In genomic region chr2:40546792-40547191, GRCh38 we compare ENCODE assay signal across 18 cellular contexts.
"Had no signal": no experiment of that assay in that cellular context is flagged by ENCODE, and none has a peak within 500 bp of the region (broad histone marks: within the 10 kb centered on the region; RNA-seq: fewer than 3 reads in every experiment).

No MANE protein-coding gene starts in this region.

- DNase-seq: cerebellar nuclear complex; colonic mucosa; effector CD4-positive, alpha-beta T cell; heart right ventricle; islet precursor cell; left ventricle myocardium inferior; lower lobe of right lung; midbrain; nephron progenitor cell; psoas muscle; stimulated activated CD4-positive, alpha-beta T cell treated with anti-CD3 and anti-CD28 coated beads, Interleukin-2, amount 100 ng/mL, for 24 hours; stimulated activated CD4-positive, alpha-beta T cell treated with anti-CD3 and anti-CD28 coated beads, Interleukin-4, amount 100 ng/mL, for 4 hours; stimulated activated naive B cell treated with anti-CD40 and anti-IgM and Interleukin-4, amounts not matched to agents 10 μg/mL and 1 μg/mL and 100 μg/mL, for 72 hours; stimulated activated naive CD8-positive, alpha-beta T cell treated with anti-CD3 and anti-CD28 coated beads, Interleukin-15, amount 100 ng/mL, for 72 hours; testis had no signal

- H3K4me1 Mint-ChIP-seq: memory B cell; stimulated activated naive B cell treated with anti-CD40 and anti-IgM and Interleukin-4, amounts not matched to agents 10 μg/mL and 1 μg/mL and 100 μg/mL, for 72 hours; stimulated activated naive CD8-positive, alpha-beta T cell treated with anti-CD3 and anti-CD28 coated beads, Interleukin-15, amount 100 ng/mL, for 72 hours had no signal

- H3K9me3 Mint-ChIP-seq: memory B cell; nephron progenitor cell; stimulated activated naive B cell treated with anti-CD40 and anti-IgM and Interleukin-4, amounts not matched to agents 10 μg/mL and 1 μg/mL and 100 μg/mL, for 72 hours; stimulated activated naive CD8-positive, alpha-beta T cell treated with anti-CD3 and anti-CD28 coated beads, Interleukin-15, amount 100 ng/mL, for 72 hours had no signal

- H3K36me3 ChIP-seq: colonic mucosa, heart right ventricle, left ventricle myocardium inferior, lower lobe of right lung, tibial nerve had no signal

- H3K27me3 ChIP-seq: colonic mucosa, heart right ventricle, testis, tibial nerve had no signal

- H3K9me3 ChIP-seq: colonic mucosa, heart right ventricle, left ventricle myocardium inferior, lower lobe of right lung, psoas muscle, testis, tibial nerve had no signal

- H3K27ac ChIP-seq: colonic mucosa, heart right ventricle, left ventricle myocardium inferior, lower lobe of right lung, psoas muscle, testis, tibial nerve had no signal

- H3K36me3 Mint-ChIP-seq: memory B cell; stimulated activated naive B cell treated with anti-CD40 and anti-IgM and Interleukin-4, amounts not matched to agents 10 μg/mL and 1 μg/mL and 100 μg/mL, for 72 hours had no signal

- H3K4me1 ChIP-seq: colonic mucosa, lower lobe of right lung, psoas muscle, testis, tibial nerve had no signal

- H3K4me3 Mint-ChIP-seq: memory B cell; nephron progenitor cell; stimulated activated naive B cell treated with anti-CD40 and anti-IgM and Interleukin-4, amounts not matched to agents 10 μg/mL and 1 μg/mL and 100 μg/mL, for 72 hours; stimulated activated naive CD8-positive, alpha-beta T cell treated with anti-CD3 and anti-CD28 coated beads, Interleukin-15, amount 100 ng/mL, for 72 hours had no signal

- H3K27ac Mint-ChIP-seq: memory B cell; nephron progenitor cell; stimulated activated naive B cell treated with anti-CD40 and anti-IgM and Interleukin-4, amounts not matched to agents 10 μg/mL and 1 μg/mL and 100 μg/mL, for 72 hours; stimulated activated naive CD8-positive, alpha-beta T cell treated with anti-CD3 and anti-CD28 coated beads, Interleukin-15, amount 100 ng/mL, for 72 hours had no signal

- ATAC-seq: heart right ventricle; lower lobe of right lung; psoas muscle; sciatic nerve; stimulated activated naive B cell treated with anti-CD40 and anti-IgM and Interleukin-4, amounts not matched to agents 10 μg/mL and 1 μg/mL and 100 μg/mL, for 72 hours; stimulated activated naive CD8-positive, alpha-beta T cell treated with anti-CD3 and anti-CD28 coated beads, Interleukin-15, amount 100 ng/mL, for 72 hours had no signal

- H3K4me3 ChIP-seq: colonic mucosa, heart right ventricle, left ventricle myocardium inferior, lower lobe of right lung, psoas muscle, testis, tibial nerve had no signal

- H3K27me3 Mint-ChIP-seq: memory B cell; stimulated activated naive B cell treated with anti-CD40 and anti-IgM and Interleukin-4, amounts not matched to agents 10 μg/mL and 1 μg/mL and 100 μg/mL, for 72 hours; stimulated activated naive CD8-positive, alpha-beta T cell treated with anti-CD3 and anti-CD28 coated beads, Interleukin-15, amount 100 ng/mL, for 72 hours had no signal
